Comparison of ENCODE assay signal across 8 cellular contexts in genomic region chr19:6218497-6219146, GRCh38.
DNase-seq lines count a peak whose midpoint lies in the region; ATAC-seq and TF ChIP-seq lines count a peak whose summit lies in the region.

No MANE protein-coding gene starts in this region.

- no peak overlapping the region for H2AFZ ChIP-seq in DND-41 (ENCODE audit: low read depth, low read length)

- TF ChIP-seq EP300 in gastroesophageal sphincter (IDR thresholded peaks at IDR 0.05) (no peak), ovary (IDR thresholded peaks at IDR 0.05) (no peak), tibial nerve (IDR thresholded peaks at IDR 0.05) (peak in 1 of 2 donors; percentile 72)

- TF ChIP-seq CTCF in DND-41 (IDR thresholded peaks at IDR 0.05; ENCODE audit: borderline replicate concordance, extremely low read depth, low read length, poor library complexity, severe bottlenecking) (peak; percentile 99), gastroesophageal sphincter (IDR thresholded peaks at IDR 0.05) (peak in 3 of 4 experiments; percentile 99), ovary (IDR thresholded peaks at IDR 0.05) (peak; percentile 89 to 98 (median 97)), tibial nerve (IDR thresholded peaks at IDR 0.05) (peak; percentile 96 to 99 (median 98))

- DNase-seq in DND-41 (peak; percentile 82), SJSA1 (ENCODE audit: low read depth in 1 of 2, low spot score in 2 of 2) (peak; percentile 80 to 90), ovary (peak; percentile 84 to 93 (median 92)), tibial nerve (ENCODE audit: low spot score in 2 of 2) (peak; percentile 95 to 98)
- peak; percentile 77 for DNase-seq in activated gamma-delta T cell treated with anti-CD3 and anti-CD28 coated beads, Interleukin-2, amount 50 U/mL, for 16 hours (ENCODE audit: low read depth)

- WGBS in HUES64: 70% methylated on average over 17 of the region's 17 CpGs
- 40% methylated on average over 1 of the region's 17 CpGs; no CpG with 5 or more reads in 1 of the 2 donors for WGBS in gastroesophageal sphincter (ENCODE audit: low coverage in 1 of 2), 2 donors
- 41 to 45% (median 43%) methylated on average over 17 of the region's 17 CpGs for WGBS in ovary, 3 donors
- 35 to 44% methylated on average over 12 to 16 of the region's 17 CpGs for WGBS in tibial nerve, 2 donors

- H4K20me1 ChIP-seq in DND-41 (ENCODE audit: insufficient read depth, low read length): peaks cover 45% of the 10 kb centered on the region

- H3K4me2 ChIP-seq in DND-41 (ENCODE audit: insufficient read depth, low read length): no peak overlapping the region

- H3K9ac ChIP-seq in DND-41 (ENCODE audit: low read depth, low read length): no peak overlapping the region
- H3K9ac ChIP-seq in HUES64 (ENCODE audit: low read depth, low read length): no peak overlapping the region

- H3K4me1 ChIP-seq in DND-41 (ENCODE audit: insufficient read depth, low read length): no peaks in the 10 kb centered on the region
- peaks cover 18% of the 10 kb centered on the region; the same call in 1 of the 2 replicates for H3K4me1 ChIP-seq in HUES64 (ENCODE audit: insufficient read depth, low read length)
- H3K4me1 ChIP-seq in SJSA1 (replicated peaks): peaks cover 6% of the 10 kb centered on the region
- peaks cover 0 to 79% (median 41%) of the 10 kb centered on the region in 3 donors for H3K4me1 ChIP-seq in gastroesophageal sphincter
- peaks cover 56% of the 10 kb centered on the region for H3K4me1 ChIP-seq in ovary (ENCODE audit: insufficient read depth)
- H3K4me1 ChIP-seq in tibial nerve: peaks cover 0 to 68% (median 38%) of the 10 kb centered on the region in 4 donors

- H3K9me3 ChIP-seq in DND-41 (ENCODE audit: insufficient read depth, low read length, severe bottlenecking): no peaks in the 10 kb centered on the region
- no peaks in the 10 kb centered on the region for H3K9me3 ChIP-seq in HUES64 (ENCODE audit: insufficient read depth, low read depth, low read length)
- no peaks in the 10 kb centered on the region for H3K9me3 ChIP-seq in SJSA1 (replicated peaks)
- H3K9me3 ChIP-seq in gastroesophageal sphincter: no peaks in the 10 kb centered on the region
- H3K9me3 ChIP-seq in ovary: no peaks in the 10 kb centered on the region
- no peaks in the 10 kb centered on the region for H3K9me3 ChIP-seq in tibial nerve

- H3K36me3 ChIP-seq in DND-41 (ENCODE audit: insufficient read depth, low read length) (peaks cover 83% of the 10 kb centered on the region), HUES64 (ENCODE audit: insufficient read depth, low read length) (peaks cover 20% of the 10 kb centered on the region), SJSA1 (peaks cover 58% of the 10 kb centered on the region), gastroesophageal sphincter (peaks cover 0 to 67% of the 10 kb centered on the region in 2 donors), ovary (no peaks in the 10 kb centered on the region), tibial nerve (peaks cover 0 to 72% (median 0%) of the 10 kb centered on the region in 3 donors)

- intact Hi-C loops in ovary (cut with DNase I): loop anchor here in 3 of 4 donors (5.0 to 10.0 kb wide), 3 partner anchors 54 to 526 kb away; partner anchors contain the start of gene CLPP (in 1 of the 3)

- H3K27ac ChIP-seq in DND-41 (ENCODE audit: low read length) (no peak overlapping the region), HUES64 (ENCODE audit: low read depth, low read length) (peak overlapping the region; percentile 30; the same call in 1 of the 2 replicates), SJSA1 (no peak overlapping the region), gastroesophageal sphincter (peak overlapping the region in 3 of 4 donors; percentile 47 to 57 (median 57)), ovary (peak overlapping the region in 1 of 2 donors; percentile 74), tibial nerve (peak overlapping the region; percentile 26 to 71 (median 66))

- no peak for TF ChIP-seq POLR2A in gastroesophageal sphincter (IDR thresholded peaks at IDR 0.05)
- TF ChIP-seq POLR2A in ovary (IDR thresholded peaks at IDR 0.05): no peak
- TF ChIP-seq POLR2A in tibial nerve (IDR thresholded peaks at IDR 0.05): no peak

- H3K27me3 ChIP-seq in DND-41 (ENCODE audit: insufficient read depth, low read length, poor library complexity): no peaks in the 10 kb centered on the region
- H3K27me3 ChIP-seq in HUES64 (ENCODE audit: insufficient read depth, low read length): no peaks in the 10 kb centered on the region
- no peaks in the 10 kb centered on the region for H3K27me3 ChIP-seq in SJSA1 (replicated peaks)
- no peaks in the 10 kb centered on the region for H3K27me3 ChIP-seq in gastroesophageal sphincter
- H3K27me3 ChIP-seq in ovary: no peaks in the 10 kb centered on the region
- H3K27me3 ChIP-seq in tibial nerve: no peaks in the 10 kb centered on the region

- ATAC-seq in DND-41 (ENCODE audit: insufficient read depth, low read depth) (peak; percentile 82), gastroesophageal sphincter (peak; percentile 63), GM21447 (IDR thresholded peaks at IDR 0.05; ENCODE audit: unreplicated experiment) (no peak)

- H3K4me3 ChIP-seq in DND-41 (ENCODE audit: low read depth in 1 of 2, low read length in 2 of 2): no peak overlapping the region
- H3K4me3 ChIP-seq in HUES64 (ENCODE audit: low read length): no peak overlapping the region
- H3K4me3 ChIP-seq in SJSA1: no peak overlapping the region
- H3K4me3 ChIP-seq in gastroesophageal sphincter: no peak overlapping the region
- no peak overlapping the region for H3K4me3 ChIP-seq in ovary
- H3K4me3 ChIP-seq in tibial nerve: no peak overlapping the region

- H3K79me2 ChIP-seq in DND-41 (ENCODE audit: insufficient read depth, low read length): peaks cover 9% of the 10 kb centered on the region; the same call in 1 of the 2 replicates

Comparison
In these comparisons a context has a peak if more than half of its experiments do, and no peak if none do; other contexts are left out.
1. H3K27ac ChIP-seq: peak in HUES64 (single experiment), gastroesophageal sphincter (3 of 4) and tibial nerve (4 of 4); none in DND-41 (single experiment) and SJSA1 (single experiment).
2. Peak in every context shown above with its lines, with median percentiles within 50 percentile points of each other: DNase-seq and CTCF ChIP-seq.